In the genomic region with DNA sequence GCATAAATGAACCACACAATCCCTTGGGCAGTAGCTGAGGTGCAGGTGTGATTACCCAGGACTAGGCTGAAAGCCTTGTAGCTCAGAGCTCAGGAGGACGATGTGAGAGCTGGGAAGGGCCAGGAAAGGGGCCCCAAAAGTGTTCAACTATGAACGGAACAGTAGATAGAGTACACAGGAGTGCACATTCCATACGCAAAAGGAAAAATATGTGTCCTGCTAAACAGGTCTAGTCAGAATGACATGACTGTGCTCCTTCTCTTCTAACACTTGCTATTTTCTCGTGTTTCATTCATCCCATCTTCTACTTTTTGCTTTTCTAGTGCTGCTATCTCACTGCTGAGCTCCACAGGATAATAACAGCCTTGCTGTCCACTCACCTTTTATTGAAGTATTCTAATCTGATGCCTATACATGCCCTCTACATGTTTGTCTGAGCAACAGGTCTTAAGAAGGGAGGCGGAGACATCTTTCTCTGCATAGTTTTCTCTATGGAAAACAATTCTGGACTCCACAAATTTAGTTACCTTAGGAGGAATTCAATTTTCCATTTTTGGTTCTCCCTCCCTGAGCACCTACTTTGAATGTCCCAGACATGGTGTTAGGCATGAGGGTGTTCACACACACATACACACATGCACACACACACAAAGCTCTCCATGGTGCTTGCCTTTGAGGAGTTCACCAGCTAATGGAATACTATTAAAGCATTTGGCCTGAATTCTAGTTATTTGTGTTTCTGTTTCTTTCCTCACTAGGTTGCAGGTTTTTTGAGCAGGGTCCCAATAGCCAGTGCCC, we compare ENCODE assay signal across 9 cellular contexts. TPM values are rescaled to one million over a fixed set of nuclear protein-coding genes. Genes with fewer than 3 reads are reported as not detected.
DNase-seq lines count a peak whose midpoint lies in the region; ATAC-seq, FAIRE-seq and TF ChIP-seq lines count a peak whose summit lies in the region.
"Had no signal": no experiment of that assay in that cellular context is flagged by ENCODE, and none has a peak within 500 bp of the region (broad histone marks: within the 10 kb centered on the region; RNA-seq: fewer than 3 reads in every experiment).

No MANE protein-coding gene starts in this region.

- H3K4me3 ChIP-seq in left ventricle myocardium inferior (peak overlapping the region; percentile 94), astrocyte (ENCODE audit: insufficient read depth, low read depth, low read length) (peak overlapping the region; percentile 83), liver (ENCODE audit: low read depth in 1 of 3, low read length in 3 of 3) (no peak overlapping the region), upper lobe of left lung (peak overlapping the region in 3 of 4 donors; percentile 59 to 73 (median 71))

- TF ChIP-seq POLR2A in upper lobe of left lung (IDR thresholded peaks at IDR 0.05): no peak
- TF ChIP-seq POLR2A in erythroblast (IDR thresholded peaks at IDR 0.05; ENCODE audit: low read length): no peak

- peak overlapping the region; percentile 97 for H3K4me2 ChIP-seq in astrocyte (ENCODE audit: low read length)

- FAIRE-seq in astrocyte (lab: Jason Lieb, UNC): no peak

- peak overlapping the region; percentile 99 for H3K4me3 Mint-ChIP-seq in astrocyte (ENCODE audit: unreplicated experiment)

- DNase-seq in left ventricle myocardium inferior (no peak), Right ventricle myocardium inferior (ENCODE audit: missing footprints) (no peak), astrocyte (ENCODE audit: low read depth) (no peak), upper lobe of left lung (no peak), DMS153 (lab: John Stamatoyannopoulos, UW) (no peak), head of caudate nucleus (no peak), erythroblast (lab: John Stamatoyannopoulos, UW) (no peak)
- DNase-seq: retina had no signal

- no peaks in the 10 kb centered on the region for H3K27me3 Mint-ChIP-seq in astrocyte (ENCODE audit: low read depth, unreplicated experiment)

- peaks cover 30% of the 10 kb centered on the region for H4K20me1 ChIP-seq in astrocyte (ENCODE audit: insufficient read depth, low read length)

- no peak for TF ChIP-seq RAD21 in liver (IDR thresholded peaks at IDR 0.05)

- H3K36me3 Mint-ChIP-seq in astrocyte (ENCODE audit: low read depth, unreplicated experiment): peaks cover 12% of the 10 kb centered on the region

- H3K79me2 ChIP-seq in astrocyte (ENCODE audit: insufficient read depth, low read length): peaks cover 68% of the 10 kb centered on the region

- ATAC-seq in Right ventricle myocardium inferior (no peak), upper lobe of left lung (ENCODE audit: low FRiP score in 2 of 2) (peak in 1 of 2 donors; percentile 13)

- peak overlapping the region; percentile 99 for H3K27ac Mint-ChIP-seq in astrocyte (ENCODE audit: unreplicated experiment)

- H3K9me3 ChIP-seq in left ventricle myocardium inferior (replicated peaks) (no peaks in the 10 kb centered on the region), astrocyte (ENCODE audit: insufficient read depth, low read depth, low read length) (no peaks in the 10 kb centered on the region), liver (ENCODE audit: control insufficient read depth in 4 of 4, low read length in 3 of 4) (no peaks in the 10 kb centered on the region), upper lobe of left lung (no peaks in the 10 kb centered on the region)

- H3K27ac ChIP-seq in left ventricle myocardium inferior (replicated peaks) (peak overlapping the region; percentile 98), astrocyte (ENCODE audit: low read depth, low read length) (peak overlapping the region; percentile 97), liver (ENCODE audit: low read depth in 1 of 2, low read length in 2 of 2) (peak overlapping the region; percentile 25 to 28), upper lobe of left lung (peak overlapping the region; percentile 85 to 99 (median 94))

- H3K27me3 ChIP-seq in left ventricle myocardium inferior (ENCODE audit: low read depth) (no peaks in the 10 kb centered on the region), astrocyte (ENCODE audit: insufficient read depth, low read length) (no peaks in the 10 kb centered on the region), liver (ENCODE audit: control insufficient read depth in 4 of 4, insufficient read depth in 4 of 4, low read length in 3 of 4) (no peaks in the 10 kb centered on the region), upper lobe of left lung (no peaks in the 10 kb centered on the region)

- no peak overlapping the region for H2AFZ ChIP-seq in astrocyte (ENCODE audit: low read depth, low read length)

- H3K4me1 ChIP-seq in left ventricle myocardium inferior: peaks cover 99% of the 10 kb centered on the region
- peaks cover 69% of the 10 kb centered on the region for H3K4me1 ChIP-seq in astrocyte (ENCODE audit: insufficient read depth, low read length)
- peaks cover 3 to 43% (median 36%) of the 10 kb centered on the region in 4 donors for H3K4me1 ChIP-seq in liver (ENCODE audit: control insufficient read depth in 4 of 4, insufficient read depth in 4 of 4, low read length in 3 of 4)
- H3K4me1 ChIP-seq in upper lobe of left lung: peaks cover 63 to 90% (median 71%) of the 10 kb centered on the region in 4 donors

- intact Hi-C loops in left ventricle myocardium inferior (cut with micrococcal nuclease): no loop called here
- intact Hi-C loops in Right ventricle myocardium inferior (cut with DNase I): no loop called here
- intact Hi-C loops in head of caudate nucleus (cut with DNase I): loop anchor here (10.0 kb wide), 1 partner anchor 55 kb away; no protein-coding TSS in a partner anchor

- no peaks in the 10 kb centered on the region for H3K9me3 Mint-ChIP-seq in astrocyte (ENCODE audit: unreplicated experiment)

- H3K36me3 ChIP-seq in left ventricle myocardium inferior (peaks cover 13% of the 10 kb centered on the region), astrocyte (ENCODE audit: insufficient read depth, low read length) (peaks cover 9% of the 10 kb centered on the region), liver (ENCODE audit: control insufficient read depth in 4 of 4, insufficient read depth in 3 of 4, low read depth in 1 of 4, low read length in 3 of 4) (peaks cover 0 to 6% (median 4%) of the 10 kb centered on the region in 4 donors), upper lobe of left lung (peaks cover 6 to 9% (median 8%) of the 10 kb centered on the region in 4 donors)

- WGBS in liver: 70% methylated on average over 5 of the region's 5 CpGs
- WGBS in upper lobe of left lung, 2 donors: 52 to 61% methylated on average over 5 of the region's 5 CpGs

- no peak for TF ChIP-seq CTCF in left ventricle myocardium inferior (IDR thresholded peaks at IDR 0.05; ENCODE audit: borderline replicate concordance)
- no peak for TF ChIP-seq CTCF in astrocyte (IDR thresholded peaks at IDR 0.05; ENCODE audit: insufficient read depth, low read depth, low read length)
- no peak for TF ChIP-seq CTCF in liver (IDR thresholded peaks at IDR 0.05; ENCODE audit: low read depth, low read length, missing input control)
- TF ChIP-seq CTCF in upper lobe of left lung (IDR thresholded peaks at IDR 0.05): no peak

- H3K9ac ChIP-seq in astrocyte (ENCODE audit: low read length) (peak overlapping the region; percentile 98), liver (ENCODE audit: low read depth in 1 of 2, low read length in 2 of 2) (no peak overlapping the region)

- TF ChIP-seq EP300 in upper lobe of left lung (IDR thresholded peaks at IDR 0.05): no peak

- H3K4me1 Mint-ChIP-seq in astrocyte (ENCODE audit: low read depth, unreplicated experiment): peaks cover 57% of the 10 kb centered on the region

TF ChIP-seq in liver, 16 proteins besides CTCF, POLR2A, EP300 and RAD21 (continues in another document):
- TF ChIP-seq EGR1 (IDR thresholded peaks at IDR 0.05; ENCODE audit: low read depth in 2 of 2) (no peak), HNF4A (conservative IDR thresholded peaks at IDR 0.05) (no peak), SP1 (IDR thresholded peaks at IDR 0.05) (no peak), MAX (IDR thresholded peaks at IDR 0.05) (no peak), JUND (IDR thresholded peaks at IDR 0.05) (no peak), RXRA (IDR thresholded peaks at IDR 0.05) (no peak), REST (IDR thresholded peaks at IDR 0.05) (no peak), YY1 (IDR thresholded peaks at IDR 0.05) (no peak), TAF1 (conservative IDR thresholded peaks at IDR 0.05) (no peak)

RNA-seq across cellular contexts. Expression of gene S100A10, which starts 3.4 kb away (rescaled TPM):
- total RNA-seq in left ventricle myocardium inferior: 186 TPM
- 290 TPM for total RNA-seq in Right ventricle myocardium inferior
- total RNA-seq in astrocyte: 1,137 and 1,257 TPM in 2 replicates
- 10 to 100 TPM in 1 of 2 donors, 1 to 10 TPM in 1; 7.0 to 23.1 TPM for total RNA-seq in liver
- 10 to 100 TPM; 47.8 to 99.5 TPM for polyA plus RNA-seq in liver
- total RNA-seq in upper lobe of left lung: 100 to 1,000 TPM in 5 of 6 donors, 10 to 100 TPM in 1; 79.6 to 785 (median 432) TPM

RNA-seq across cellular contexts. Expression of gene S100A11, which starts 46.5 kb away (rescaled TPM):
- total RNA-seq in left ventricle myocardium inferior: 66.9 TPM
- 92.0 TPM for total RNA-seq in Right ventricle myocardium inferior
- 1,415 and 1,482 TPM in 2 replicates for total RNA-seq in astrocyte
- 10 to 100 TPM in 1 of 2 donors, 1 to 10 TPM in 1; 9.9 to 10.3 TPM for total RNA-seq in liver
- 10 to 100 TPM; 51.6 to 76.1 TPM for polyA plus RNA-seq in liver
- 100 to 1,000 TPM; 317 to 578 (median 488) TPM for total RNA-seq in upper lobe of left lung

Comparison
In these comparisons a context has a peak if more than half of its experiments do, and no peak if none do; other contexts are left out.
1. H3K27ac ChIP-seq: peak in every context shown above with its lines; median percentile 98 in left ventricle myocardium inferior; 97 in astrocyte; 94 in upper lobe of left lung; 26 in liver.
2. H3K4me3 ChIP-seq: peak in left ventricle myocardium inferior (single experiment), astrocyte (single experiment) and upper lobe of left lung (3 of 4); none in liver (0 of 3).